ENCODE assay signal across 15 cellular contexts in genomic region chr3:15431256-15431837, GRCh38. TPM values are rescaled to one million over a fixed set of nuclear protein-coding genes. Genes with fewer than 3 reads are reported as not detected.
DNase-seq lines count a peak whose midpoint lies in the region; ATAC-seq and TF ChIP-seq lines count a peak whose summit lies in the region.
"Had no signal": no experiment of that assay in that cellular context is flagged by ENCODE, and none has a peak within 500 bp of the region (broad histone marks: within the 10 kb centered on the region; RNA-seq: fewer than 3 reads in every experiment).

No MANE protein-coding gene starts in this region.

- H4K91ac ChIP-seq in mesenchymal stem cell (ENCODE audit: low read length) = no peak overlapping the region

- H3K4me3 ChIP-seq in mesenchymal stem cell (ENCODE audit: insufficient read depth in 1 of 2, low read depth in 1 of 2, low read length in 2 of 2) = no peak overlapping the region
- H3K4me3 ChIP-seq: A549, HAP-1 had no signal

- intact Hi-C loops in activated naive CD4-positive, alpha-beta T cell treated with anti-CD3 and anti-CD28 coated beads for 36 hours (cut with micrococcal nuclease) = no loop called here
- intact Hi-C loops in Calu3 (cut with micrococcal nuclease; ENCODE audit: unreplicated experiment) = no loop called here

- H3K4me1 Mint-ChIP-seq in activated naive CD4-positive, alpha-beta T cell treated with anti-CD3 and anti-CD28 coated beads for 36 hours (ENCODE audit: low read depth) = peaks cover 29% of the 10 kb centered on the region
- H3K4me1 Mint-ChIP-seq in Calu3 (ENCODE audit: low read depth, unreplicated experiment) (peaks cover 14% of the 10 kb centered on the region), WTC11 (peaks cover 18% of the 10 kb centered on the region)
- H3K4me1 Mint-ChIP-seq in activated T-helper 17 cell treated with anti-CD3 and anti-CD28 coated beads, Interleukin-2, amount 50 U/mL, for 72 hours = peaks cover 17% of the 10 kb centered on the region

- CTCF ChIA-PET in activated naive CD4-positive, alpha-beta T cell treated with anti-CD3 and anti-CD28 coated beads for 36 hours (lab: Charles Lee) = interaction anchor here (0.6 to 2.4 kb wide), 4 partner anchors 12 to 262 kb away, joined by 3 to 10 read pairs (median 4); no protein-coding TSS in a partner anchor
- CTCF ChIA-PET in Calu3 (lab: Charles Lee) = no interaction called here
- CTCF ChIA-PET in WTC11 (lab: Charles Lee) = interaction anchor here (1.0 kb wide), 1 partner anchor 26 kb away, joined by 4 read pairs; no protein-coding TSS in a partner anchor

- no TSS peak for BruUV-seq in Calu3 (replicated peaks; lab: Mats Ljungman, UMichigan)

- no peak overlapping the region for H2AK5ac ChIP-seq in mesenchymal stem cell (ENCODE audit: low read length, severe bottlenecking)

- H2BK15ac ChIP-seq in mesenchymal stem cell (ENCODE audit: low read depth, poor library complexity, severe bottlenecking) = no peak overlapping the region

- H3K9ac ChIP-seq in mesenchymal stem cell (ENCODE audit: low read length) = peak overlapping the region; percentile 14

- POLR2A ChIA-PET in WTC11 (lab: Charles Lee) = no interaction called here

- DNase-seq in activated naive CD4-positive, alpha-beta T cell treated with anti-CD3 and anti-CD28 coated beads for 36 hours = no peak
- DNase-seq in activated naive CD4-positive, alpha-beta T cell treated with anti-CD3 and anti-CD28 coated beads, Interleukin-2, amount 50 U/mL, for 16 hours = no peak
- DNase-seq in Calu3 (no peak), mesenchymal stem cell (no peak), WTC11 (ENCODE audit: low spot score) (no peak)
- DNase-seq in activated CD8-positive, alpha-beta memory T cell treated with anti-CD3 and anti-CD28 coated beads for 24 hours = no peak
- DNase-seq: Caco-2, DMS53, Karpas-422, NCI-H187 treated with DMSO at 0.1 percent for 48 hours, NCI-H446 had no signal

- H3K27me3 ChIP-seq in mesenchymal stem cell (ENCODE audit: control insufficient read depth in 1 of 2, insufficient read depth in 1 of 2, low read length in 2 of 2) = no peaks in the 10 kb centered on the region

- no peak overlapping the region for H3K4ac ChIP-seq in mesenchymal stem cell (ENCODE audit: low read depth in 1 of 2, low read length in 2 of 2)

- ATAC-seq in activated T-helper 17 cell treated with anti-CD3 and anti-CD28 coated beads, Interleukin-2, amount 50 U/mL, for 72 hours (replicated peaks) = no peak
- ATAC-seq in WTC11 = no peak
- ATAC-seq: A549 had no signal

- no peaks in the 10 kb centered on the region for H3K9me3 ChIP-seq in mesenchymal stem cell (ENCODE audit: control insufficient read depth, low read length)
- H3K9me3 ChIP-seq: A549, Caco-2, HAP-1 had no signal

- H3K4me1 ChIP-seq in mesenchymal stem cell (ENCODE audit: control insufficient read depth, insufficient read depth, low read depth, low read length) = peaks cover 7% of the 10 kb centered on the region
- H3K4me1 ChIP-seq: Caco-2 had no signal

- no peak overlapping the region for H3K14ac ChIP-seq in mesenchymal stem cell (ENCODE audit: low read length in 2 of 2)

- no peak overlapping the region for H2AFZ ChIP-seq in mesenchymal stem cell (ENCODE audit: low read depth, low read length)

- H3K9me3 Mint-ChIP-seq in activated naive CD4-positive, alpha-beta T cell treated with anti-CD3 and anti-CD28 coated beads for 36 hours = no peaks in the 10 kb centered on the region
- H3K9me3 Mint-ChIP-seq in Calu3 (ENCODE audit: low read depth, unreplicated experiment) (no peaks in the 10 kb centered on the region), WTC11 (no peaks in the 10 kb centered on the region)
- no peaks in the 10 kb centered on the region for H3K9me3 Mint-ChIP-seq in activated T-helper 17 cell treated with anti-CD3 and anti-CD28 coated beads, Interleukin-2, amount 50 U/mL, for 72 hours

- no peaks in the 10 kb centered on the region for H3K27me3 Mint-ChIP-seq in activated naive CD4-positive, alpha-beta T cell treated with anti-CD3 and anti-CD28 coated beads for 36 hours (ENCODE audit: low read depth)
- no peaks in the 10 kb centered on the region for H3K27me3 Mint-ChIP-seq in Calu3 (ENCODE audit: unreplicated experiment)
- no peaks in the 10 kb centered on the region for H3K27me3 Mint-ChIP-seq in activated T-helper 17 cell treated with anti-CD3 and anti-CD28 coated beads, Interleukin-2, amount 50 U/mL, for 72 hours
- H3K27me3 Mint-ChIP-seq in WTC11 (ENCODE audit: low read depth) = no peaks in the 10 kb centered on the region

- peaks cover 37% of the 10 kb centered on the region for H3K79me1 ChIP-seq in mesenchymal stem cell (replicated peaks; ENCODE audit: low read length, poor library complexity, severe bottlenecking)

- peak overlapping the region; percentile 34 for H3K27ac Mint-ChIP-seq in activated naive CD4-positive, alpha-beta T cell treated with anti-CD3 and anti-CD28 coated beads for 36 hours
- H3K27ac Mint-ChIP-seq in Calu3 (ENCODE audit: unreplicated experiment) (peak overlapping the region; percentile 16), WTC11 (no peak overlapping the region)
- peak overlapping the region; percentile 78 for H3K27ac Mint-ChIP-seq in activated T-helper 17 cell treated with anti-CD3 and anti-CD28 coated beads, Interleukin-2, amount 50 U/mL, for 72 hours

- TF ChIP-seq CTCF in Calu3 (IDR thresholded peaks at IDR 0.05; ENCODE audit: unreplicated experiment) (no peak), WTC11 (IDR thresholded peaks at IDR 0.05) (no peak)

- H3K27ac ChIP-seq in mesenchymal stem cell (ENCODE audit: low read length, poor library complexity, severe bottlenecking) = no peak overlapping the region
- H3K27ac ChIP-seq: A549, C4-2B had no signal

- peaks cover 20% of the 10 kb centered on the region for H3K36me3 Mint-ChIP-seq in activated naive CD4-positive, alpha-beta T cell treated with anti-CD3 and anti-CD28 coated beads for 36 hours (ENCODE audit: low read depth)
- H3K36me3 Mint-ChIP-seq in Calu3 (ENCODE audit: insufficient read depth, unreplicated experiment) (peaks cover 47% of the 10 kb centered on the region), WTC11 (peaks cover 41% of the 10 kb centered on the region)
- peaks cover 96% of the 10 kb centered on the region for H3K36me3 Mint-ChIP-seq in activated T-helper 17 cell treated with anti-CD3 and anti-CD28 coated beads, Interleukin-2, amount 50 U/mL, for 72 hours (ENCODE audit: low read depth)

- no peak overlapping the region for H2BK5ac ChIP-seq in mesenchymal stem cell (ENCODE audit: low read depth, low read length, poor library complexity, severe bottlenecking)

- H3K18ac ChIP-seq in mesenchymal stem cell (ENCODE audit: low read depth in 1 of 2, low read length in 2 of 2) = no peak overlapping the region

- WGBS in mesenchymal stem cell = 100% methylated on average over 3 of the region's 3 CpGs

- H2BK12ac ChIP-seq in mesenchymal stem cell (ENCODE audit: low read length in 2 of 2) = no peak overlapping the region

- no peak overlapping the region for H3K4me2 ChIP-seq in mesenchymal stem cell (ENCODE audit: low read length, poor library complexity, severe bottlenecking)
- H3K4me2 ChIP-seq: A549 had no signal

- H3K36me3 ChIP-seq in mesenchymal stem cell (ENCODE audit: control insufficient read depth in 1 of 2, insufficient read depth in 2 of 2, low read depth in 1 of 2, low read length in 2 of 2) = peaks cover 18 to 61% of the 10 kb centered on the region in 2 experiments

- H2BK120ac ChIP-seq in mesenchymal stem cell (ENCODE audit: low read depth, low read length) = no peak overlapping the region

- H3K23ac ChIP-seq in mesenchymal stem cell (ENCODE audit: low read length in 2 of 2) = no peak overlapping the region

- H4K8ac ChIP-seq in mesenchymal stem cell (ENCODE audit: low read length) = no peak overlapping the region

- H3K4me3 Mint-ChIP-seq in activated naive CD4-positive, alpha-beta T cell treated with anti-CD3 and anti-CD28 coated beads for 36 hours = no peak overlapping the region
- H3K4me3 Mint-ChIP-seq in Calu3 (ENCODE audit: low read depth, unreplicated experiment) = no peak overlapping the region
- H3K4me3 Mint-ChIP-seq in activated T-helper 17 cell treated with anti-CD3 and anti-CD28 coated beads, Interleukin-2, amount 50 U/mL, for 72 hours = peak overlapping the region; percentile 4
- no peak overlapping the region for H3K4me3 Mint-ChIP-seq in WTC11

TF ChIP-seq in WTC11, 78 proteins besides CTCF, POLR2A, EP300 and RAD21 (continues in another document):
- TF ChIP-seq CREM (CRISPR knock-in tag; IDR thresholded peaks at IDR 0.05) = no peak
- no peak for TF ChIP-seq CBFB (CRISPR knock-in tag; IDR thresholded peaks at IDR 0.05; ENCODE audit: low read depth)
- TF ChIP-seq RORB (CRISPR knock-in tag; IDR thresholded peaks at IDR 0.05) = no peak
- TF ChIP-seq SOX15 (CRISPR knock-in tag; IDR thresholded peaks at IDR 0.05) = no peak
- TF ChIP-seq NFATC4 (CRISPR knock-in tag; IDR thresholded peaks at IDR 0.05) = no peak
- TF ChIP-seq IRF1 (CRISPR knock-in tag; IDR thresholded peaks at IDR 0.05) = no peak
- no peak for TF ChIP-seq ETV6 (CRISPR knock-in tag; IDR thresholded peaks at IDR 0.05)

RNA-seq across cellular contexts. Expression of gene EAF1, which starts 3.9 kb away (rescaled TPM):
- 10 to 100 TPM; 19.5 to 20.6 TPM for total RNA-seq in activated naive CD4-positive, alpha-beta T cell treated with anti-CD3 and anti-CD28 coated beads for 36 hours
- 23.9 and 24.3 TPM in 2 replicates for total RNA-seq in Calu3 (2022)
- total RNA-seq in activated T-helper 17 cell treated with anti-CD3 and anti-CD28 coated beads, Interleukin-2, amount 50 U/mL, for 72 hours = 10 to 100 TPM; 31.5 to 37.0 TPM
- 11.7 TPM for polyA plus RNA-seq in mesenchymal stem cell (2013, experiment 1 of 2)
- polyA plus RNA-seq in mesenchymal stem cell (2013, experiment 2 of 2) = 11.0 TPM
- 23.9 to 26.1 TPM (median 25.4 TPM) in 3 replicates for total RNA-seq in WTC11 (2021)

RNA-seq across cellular contexts. Expression of gene METTL6, which starts 4.0 kb away (rescaled TPM):
- total RNA-seq in activated naive CD4-positive, alpha-beta T cell treated with anti-CD3 and anti-CD28 coated beads for 36 hours = 10 to 100 TPM; 12.5 to 14.0 TPM
- 22.5 and 23.0 TPM in 2 replicates for total RNA-seq in Calu3 (2022)
- total RNA-seq in activated T-helper 17 cell treated with anti-CD3 and anti-CD28 coated beads, Interleukin-2, amount 50 U/mL, for 72 hours = 10 to 100 TPM; 16.5 to 19.7 TPM
- 19.3 TPM for polyA plus RNA-seq in mesenchymal stem cell (2013, experiment 1 of 2)
- polyA plus RNA-seq in mesenchymal stem cell (2013, experiment 2 of 2) = 18.8 TPM
- total RNA-seq in WTC11 (2021) = 13.7 to 18.2 TPM (median 17.5 TPM) in 3 replicates
